ENCODE assay signal across 23 cellular contexts in the genomic region with DNA sequence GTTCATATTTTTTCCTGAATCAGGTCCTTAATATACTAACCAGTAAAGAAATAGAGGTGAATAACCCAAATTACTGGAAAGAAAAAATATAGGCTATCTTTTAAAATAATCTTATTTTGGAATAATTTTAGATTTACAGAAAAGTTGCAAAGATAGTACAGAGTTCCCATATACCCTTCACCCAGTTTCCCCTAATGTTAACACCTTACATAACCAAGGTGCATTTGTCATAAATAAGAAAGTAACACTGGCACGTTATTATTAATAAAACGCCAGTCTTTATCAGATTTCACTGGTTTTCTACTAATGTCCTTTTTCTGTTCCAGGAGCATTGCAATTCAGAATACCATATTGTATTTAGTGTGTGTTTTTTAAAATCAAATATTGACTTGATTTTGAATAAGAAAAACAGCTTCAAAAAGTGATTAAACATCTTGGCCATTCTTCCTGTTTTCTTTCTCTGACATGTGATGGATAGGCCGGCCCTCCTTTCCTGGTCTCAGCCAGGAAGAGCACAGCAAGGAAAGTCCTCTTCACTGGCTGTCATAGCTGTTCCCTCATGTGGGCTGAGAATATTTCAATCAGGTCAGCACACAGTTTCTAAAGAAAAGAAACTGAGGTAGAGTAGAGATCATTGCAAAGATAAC.
A peak's percentile ranks its signal among the peaks of the same experiment; 100 is the strongest.
DNase-seq lines count a peak whose midpoint lies in the region; ATAC-seq and TF ChIP-seq lines count a peak whose summit lies in the region.
"Had no signal": no experiment of that assay in that cellular context is flagged by ENCODE, and none has a peak within 500 bp of the region (broad histone marks: within the 10 kb centered on the region; RNA-seq: fewer than 3 reads in every experiment).

No MANE protein-coding gene starts in this region.

- no peaks in the 10 kb centered on the region for H3K9me3 Mint-ChIP-seq in CD14-positive monocyte
- no peaks in the 10 kb centered on the region for H3K9me3 Mint-ChIP-seq in T-helper 2 cell treated with Interferon-gamma antibody and Interleukin-4, amounts not matched to agents 5 μg/mL and 100 μg/mL, for 36 hours
- H3K9me3 Mint-ChIP-seq: activated CD4-positive, alpha-beta memory T cell treated with anti-CD3 and anti-CD28 coated beads, Interleukin-2, amount 10 ng/mL, durations not matched to agents 7 days and 5 days; central memory CD8-positive, alpha-beta T cell had no signal

- DNase-seq in CD14-positive monocyte (ENCODE audit: low spot score) (no peak), ascending aorta (ENCODE audit: low spot score in 2 of 2) (no peak), left lobe of liver (ENCODE audit: low spot score) (no peak), psoas muscle (no peak), HUDEP-2 (lab: John Stamatoyannopoulos, UW; ENCODE audit: unreplicated experiment in 76 of 76) (no peak)
- no peak for DNase-seq in T-helper 2 cell treated with Interferon-gamma antibody and Interleukin-4, amounts not matched to agents 5 μg/mL and 100 μg/mL, for 36 hours (ENCODE audit: low spot score)
- DNase-seq: activated CD4-positive, alpha-beta memory T cell treated with anti-CD3 and anti-CD28 coated beads, Interleukin-2, amount 10 ng/mL, durations not matched to agents 7 days and 5 days; aorta; BE2C; HCEC 1CT; islet precursor cell; NCI-H1436 treated with DMSO at 0.1 percent for 48 hours; NCI-H446 treated with DMSO at 0.1 percent for 48 hours; NCI-H82; RPMI8226; stimulated activated naive CD8-positive, alpha-beta T cell treated with anti-CD3 and anti-CD28 coated beads, Interleukin-15, Interleukin-2, amounts not matched to agents 100 U/mL and 50 U/mL, for 24 hours; T-cell had no signal

- TF ChIP-seq CTCF in CD14-positive monocyte (IDR thresholded peaks at IDR 0.05), result no peak
- no peak for TF ChIP-seq CTCF in ascending aorta (IDR thresholded peaks at IDR 0.05)
- TF ChIP-seq CTCF in psoas muscle (IDR thresholded peaks at IDR 0.05), result no peak

- no peaks in the 10 kb centered on the region for H3K9me3 ChIP-seq in ascending aorta
- no peaks in the 10 kb centered on the region for H3K9me3 ChIP-seq in psoas muscle
- H3K9me3 ChIP-seq: BE2C had no signal

- H3K36me3 ChIP-seq in ascending aorta (no peaks in the 10 kb centered on the region), psoas muscle (ENCODE audit: insufficient read depth in 1 of 2, low read depth in 1 of 2) (no peaks in the 10 kb centered on the region)
- H3K36me3 ChIP-seq: BE2C had no signal

- 75 to 80% (median 78%) methylated on average over 3 of the region's 3 CpGs for WGBS in psoas muscle, 3 donors

- H3K27me3 ChIP-seq in ascending aorta (no peaks in the 10 kb centered on the region), psoas muscle (ENCODE audit: insufficient read depth in 3 of 3, low read length in 2 of 3) (no peaks in the 10 kb centered on the region)
- H3K27me3 ChIP-seq: BE2C had no signal

- peaks cover 75% of the 10 kb centered on the region for H3K4me1 Mint-ChIP-seq in CD14-positive monocyte
- H3K4me1 Mint-ChIP-seq in T-helper 2 cell treated with Interferon-gamma antibody and Interleukin-4, amounts not matched to agents 5 μg/mL and 100 μg/mL, for 36 hours (ENCODE audit: low read depth), result no peaks in the 10 kb centered on the region
- H3K4me1 Mint-ChIP-seq: central memory CD8-positive, alpha-beta T cell; T-cell had no signal

- peak overlapping the region in 6 of 7 donors; percentile 43 to 87 (median 82) for H3K27ac Mint-ChIP-seq in CD14-positive monocyte
- no peak overlapping the region for H3K27ac Mint-ChIP-seq in T-helper 2 cell treated with Interferon-gamma antibody and Interleukin-4, amounts not matched to agents 5 μg/mL and 100 μg/mL, for 36 hours
- H3K27ac Mint-ChIP-seq: activated CD4-positive, alpha-beta memory T cell treated with anti-CD3 and anti-CD28 coated beads, Interleukin-2, amount 10 ng/mL, durations not matched to agents 7 days and 5 days; activated naive CD8-positive, alpha-beta T cell; T-cell had no signal

- H3K4me1 ChIP-seq in ascending aorta (peaks cover 0 to 8% of the 10 kb centered on the region in 2 donors), psoas muscle (peaks cover 39% of the 10 kb centered on the region)
- H3K4me1 ChIP-seq: BE2C had no signal

- H3K4me3 ChIP-seq in ascending aorta (no peak overlapping the region), psoas muscle (no peak overlapping the region)
- H3K4me3 ChIP-seq: lung had no signal

- H3K4me3 Mint-ChIP-seq in CD14-positive monocyte, result peak overlapping the region in 1 of 2 donors; percentile 64
- H3K4me3 Mint-ChIP-seq in T-helper 2 cell treated with Interferon-gamma antibody and Interleukin-4, amounts not matched to agents 5 μg/mL and 100 μg/mL, for 36 hours, result no peak overlapping the region
- H3K4me3 Mint-ChIP-seq: activated CD4-positive, alpha-beta memory T cell treated with anti-CD3 and anti-CD28 coated beads, Interleukin-2, amount 10 ng/mL, durations not matched to agents 7 days and 5 days; activated naive CD8-positive, alpha-beta T cell; central memory CD8-positive, alpha-beta T cell; T-cell had no signal

- peak overlapping the region; percentile 0 to 21 for H3K27ac ChIP-seq in ascending aorta
- H3K27ac ChIP-seq in psoas muscle, result peak overlapping the region; percentile 74

- peaks cover 0 to 1% (median 0%) of the 10 kb centered on the region in 3 donors for H3K27me3 Mint-ChIP-seq in CD14-positive monocyte (ENCODE audit: low read depth in 3 of 3)
- peaks cover 3% of the 10 kb centered on the region for H3K27me3 Mint-ChIP-seq in T-helper 2 cell treated with Interferon-gamma antibody and Interleukin-4, amounts not matched to agents 5 μg/mL and 100 μg/mL, for 36 hours (ENCODE audit: low read depth)

- no peaks in the 10 kb centered on the region for H3K36me3 Mint-ChIP-seq in CD14-positive monocyte
- no peaks in the 10 kb centered on the region for H3K36me3 Mint-ChIP-seq in T-helper 2 cell treated with Interferon-gamma antibody and Interleukin-4, amounts not matched to agents 5 μg/mL and 100 μg/mL, for 36 hours (ENCODE audit: low read depth)
- H3K36me3 Mint-ChIP-seq: activated naive CD8-positive, alpha-beta T cell; T-cell had no signal

- ATAC-seq in left lobe of liver (peak; percentile 31), psoas muscle (no peak), HG03039 (IDR thresholded peaks at IDR 0.05; ENCODE audit: unreplicated experiment) (no peak), HG02623 (IDR thresholded peaks at IDR 0.05; ENCODE audit: unreplicated experiment) (no peak)
- ATAC-seq: activated CD4-positive, CD25-positive, alpha-beta regulatory T cell treated with anti-CD3 and anti-CD28 coated beads, Interleukin-2, amount 50 U/mL, for 24 hours; stimulated activated naive CD8-positive, alpha-beta T cell treated with anti-CD3 and anti-CD28 coated beads, Interleukin-15, Interleukin-2, amounts not matched to agents 100 U/mL and 50 U/mL, for 24 hours; T-cell had no signal

- intact Hi-C loops in CD14-positive monocyte (cut with micrococcal nuclease) (no loop called here), ascending aorta (cut with DNase I) (no loop called here), psoas muscle (cut with DNase I) (no loop called here)
